Comparison of ENCODE assay signal across 8 cellular contexts in the genomic region with DNA sequence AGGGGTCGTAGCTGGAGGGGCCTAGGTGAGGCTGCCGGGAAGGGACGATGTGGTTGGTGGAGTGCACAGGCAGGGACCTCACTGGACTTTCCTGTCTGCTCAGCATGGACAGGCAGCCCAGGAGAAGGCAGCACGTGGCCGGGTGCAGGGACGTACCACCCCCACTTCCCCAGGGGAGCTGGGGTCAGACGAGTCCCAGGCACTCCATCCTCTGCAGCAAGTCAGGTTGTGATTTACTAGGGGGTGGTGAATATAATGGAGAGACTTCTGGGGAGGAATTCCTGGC. TPM values are rescaled to one million over a fixed set of nuclear protein-coding genes. Genes with fewer than 3 reads are reported as not detected.
DNase-seq lines count a peak whose midpoint lies in the region; ATAC-seq, FAIRE-seq and TF ChIP-seq lines count a peak whose summit lies in the region.

No MANE protein-coding gene starts in this region.

- no peak overlapping the region for H3K27ac ChIP-seq in DOHH2 (ENCODE audit: low read depth, low read length)
- H3K27ac ChIP-seq in RWPE1 = peak overlapping the region; percentile 97
- peak overlapping the region; percentile 83 to 95 (median 91) for H3K27ac ChIP-seq in pancreas

- H3K4me2 ChIP-seq in DOHH2 (ENCODE audit: low read length) = peak overlapping the region; percentile 99

- POLR2A ChIA-PET in RWPE1 (lab: Yijun Ruan, JAX; ENCODE audit: low non-redundant PET) = interaction anchor here (0.9 kb wide), 1 partner anchor 97 kb away, joined by 3 read pairs; the partner anchor contains the start of gene UVSSA

- CTCF ChIA-PET in RWPE1 (lab: Yijun Ruan, JAX) = no interaction called here

- DNase-seq in RWPE1 (ENCODE audit: low spot score) (no peak), epithelial cell of proximal tubule (ENCODE audit: low read depth) (no peak), pancreas (peak in 3 of 6 donors; percentile 45 to 75 (median 52)), NCI-H2171 (lab: John Stamatoyannopoulos, UW) (no peak), CD14-positive monocyte (ENCODE audit: low spot score) (no peak)

- FAIRE-seq in pancreas (lab: Jason Lieb, UNC) = no peak

- peaks cover 54% of the 10 kb centered on the region for H3K79me2 ChIP-seq in DOHH2 (ENCODE audit: control insufficient read depth, low read length)

- TF ChIP-seq CTCF in DOHH2 (IDR thresholded peaks at IDR 0.05; ENCODE audit: low read depth, low read length, poor library complexity, severe bottlenecking) = no peak
- no peak for TF ChIP-seq CTCF in RWPE1 (conservative IDR thresholded peaks at IDR 0.05; ENCODE audit: low read depth)
- no peak for TF ChIP-seq CTCF in epithelial cell of proximal tubule (conservative IDR thresholded peaks at IDR 0.05; ENCODE audit: low read depth, low read length)
- no peak for TF ChIP-seq CTCF in pancreas (IDR thresholded peaks at IDR 0.05)
- TF ChIP-seq CTCF in CD14-positive monocyte (IDR thresholded peaks at IDR 0.05) = no peak

- H3K4me1 Mint-ChIP-seq in CD14-positive monocyte = peaks cover 28% of the 10 kb centered on the region

- peaks cover 41% of the 10 kb centered on the region for H3K4me1 ChIP-seq in DOHH2 (ENCODE audit: control insufficient read depth, low read length)
- peaks cover 7 to 23% (median 18%) of the 10 kb centered on the region in 3 donors for H3K4me1 ChIP-seq in pancreas

- ATAC-seq in pancreas = no peak
- ATAC-seq in HG03280 (IDR thresholded peaks at IDR 0.05; ENCODE audit: unreplicated experiment) = no peak
- no peak for ATAC-seq in HG02870 (IDR thresholded peaks at IDR 0.05; ENCODE audit: unreplicated experiment)

- peaks cover 31% of the 10 kb centered on the region; the same call in 1 of the 2 replicates for H3K9me3 ChIP-seq in DOHH2 (ENCODE audit: control insufficient read depth, insufficient read depth, low read length)
- H3K9me3 ChIP-seq in pancreas = no peaks in the 10 kb centered on the region

- H3K36me3 ChIP-seq in DOHH2 (ENCODE audit: control insufficient read depth, low read length) (peaks cover 63% of the 10 kb centered on the region), pancreas (no peaks in the 10 kb centered on the region)

- WGBS in pancreas, 2 donors = 85 to 87% methylated on average over 7 of the region's 7 CpGs

- intact Hi-C loops in pancreas (cut with DNase I) (loop anchor here in 2 of 3 donors (5.0 to 10.0 kb wide), 2 partner anchors 84 to 92 kb away; no protein-coding TSS in a partner anchor), CD14-positive monocyte (cut with micrococcal nuclease) (loop anchor here in 1 of 2 donors (5.0 kb wide), 1 partner anchor 42 kb away; no protein-coding TSS in a partner anchor)

- no peaks in the 10 kb centered on the region for H3K9me2 ChIP-seq in DOHH2 (replicated peaks; ENCODE audit: control insufficient read depth, low read length)

- H3K4me3 ChIP-seq in DOHH2 (ENCODE audit: low read length) (peak overlapping the region; percentile 95), epithelial cell of proximal tubule (ENCODE audit: low read depth, low read length) (peak overlapping the region; percentile 72), pancreas (peak overlapping the region in 3 of 4 donors; percentile 66 to 95 (median 74))

- H3K4me3 Mint-ChIP-seq in CD14-positive monocyte = no peak overlapping the region

- peak overlapping the region in 2 of 7 donors; percentile 27 to 92 for H3K27ac Mint-ChIP-seq in CD14-positive monocyte

- peaks cover 0 to 17% of the 10 kb centered on the region in 2 donors for H3K36me3 Mint-ChIP-seq in CD14-positive monocyte

- H3K27me3 ChIP-seq in DOHH2 (ENCODE audit: control insufficient read depth, low read length) (no peaks in the 10 kb centered on the region), pancreas (no peaks in the 10 kb centered on the region)

- peaks cover 0 to 2% (median 0%) of the 10 kb centered on the region in 3 donors for H3K27me3 Mint-ChIP-seq in CD14-positive monocyte (ENCODE audit: low read depth in 3 of 3)

- no peaks in the 10 kb centered on the region for H3F3A ChIP-seq in DOHH2 (ENCODE audit: control insufficient read depth, insufficient read depth)

- H3K9me3 Mint-ChIP-seq in CD14-positive monocyte = peaks cover 28 to 45% (median 43%) of the 10 kb centered on the region in 7 donors

- peaks cover 16% of the 10 kb centered on the region for H4K20me1 ChIP-seq in DOHH2 (ENCODE audit: control insufficient read depth, insufficient read depth, low read depth, low read length)

RNA-seq across cellular contexts. Expression of gene CTBP1, which starts 1.5 kb away (rescaled TPM):
- total RNA-seq in epithelial cell of proximal tubule = 272 and 334 TPM in 2 replicates
- 100 to 1,000 TPM in 4 of 6 donors, 10 to 100 TPM in 2; 91.5 to 131 (median 108) TPM for total RNA-seq in pancreas
- 100 to 1,000 TPM; 129 to 131 TPM for polyA plus RNA-seq in pancreas
- polyA plus RNA-seq in CD14-positive monocyte = 10 to 100 TPM; 21.3 to 42.1 TPM

RNA-seq across cellular contexts. Expression of gene MAEA, which starts 39.2 kb away (rescaled TPM):
- total RNA-seq in epithelial cell of proximal tubule = 72.3 and 114 TPM in 2 replicates
- 10 to 100 TPM; 28.6 to 33.0 (median 31.8) TPM for total RNA-seq in pancreas
- 10 to 100 TPM; 69.3 to 74.7 TPM for polyA plus RNA-seq in pancreas
- 10 to 100 TPM; 34.3 to 37.7 TPM for polyA plus RNA-seq in CD14-positive monocyte
